ENCODE assay signal across 14 cellular contexts in the genomic region with DNA sequence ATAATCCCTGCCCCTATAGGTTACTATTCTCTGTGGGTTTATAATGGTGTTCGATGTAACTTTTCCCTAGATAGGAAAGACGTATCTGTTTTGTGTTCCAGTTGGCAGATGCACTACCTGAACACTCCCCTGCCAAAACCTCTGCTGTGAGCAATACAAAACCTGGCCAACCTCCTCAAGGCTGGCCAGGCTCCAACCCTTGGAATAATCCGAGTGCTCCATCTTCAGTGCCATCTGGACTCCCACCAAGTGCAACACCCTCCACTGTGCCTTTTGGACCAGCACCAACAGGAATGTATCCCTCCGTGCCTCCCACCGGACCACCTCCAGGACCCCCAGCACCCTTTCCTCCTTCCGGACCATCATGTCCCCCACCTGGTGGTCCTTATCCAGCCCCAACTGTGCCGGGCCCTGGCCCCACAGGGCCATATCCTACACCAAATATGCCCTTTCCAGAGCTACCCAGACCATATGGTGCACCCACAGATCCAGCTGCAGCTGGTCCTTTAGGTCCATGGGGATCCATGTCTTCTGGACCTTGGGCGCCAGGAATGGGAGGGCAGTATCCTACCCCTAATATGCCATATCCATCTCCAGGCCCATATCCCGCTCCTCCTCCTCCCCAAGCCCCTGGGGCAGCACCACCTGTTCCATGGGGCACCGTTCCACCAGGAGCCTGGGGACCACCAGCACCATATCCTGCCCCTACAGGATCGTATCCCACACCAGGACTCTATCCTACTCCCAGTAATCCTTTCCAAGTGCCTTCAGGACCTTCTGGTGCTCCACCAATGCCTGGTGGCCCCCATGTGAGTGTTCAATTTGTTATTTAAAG. TPM values are rescaled to one million over a fixed set of nuclear protein-coding genes. Genes with fewer than 3 reads are reported as not detected.
DNase-seq lines count a peak whose midpoint lies in the region; ATAC-seq and TF ChIP-seq lines count a peak whose summit lies in the region.
"Had no signal": no experiment of that assay in that cellular context is flagged by ENCODE, and none has a peak within 500 bp of the region (broad histone marks: within the 10 kb centered on the region; RNA-seq: fewer than 3 reads in every experiment).

No MANE protein-coding gene starts in this region.

- no peak overlapping the region for H3K27ac ChIP-seq in CD4-positive, alpha-beta T cell (ENCODE audit: low read depth, low read length)
- H3K27ac ChIP-seq in naive thymus-derived CD4-positive, alpha-beta T cell (ENCODE audit: low read depth, low read length): no peak overlapping the region
- peak overlapping the region in 1 of 5 donors; percentile 37 for H3K27ac ChIP-seq in stomach
- H3K27ac ChIP-seq: VCaP had no signal

- peaks cover 0 to 37% (median 4%) of the 10 kb centered on the region in 3 experiments for H3K36me3 ChIP-seq in naive thymus-derived CD4-positive, alpha-beta T cell (ENCODE audit: control insufficient read depth in 2 of 3, insufficient read depth in 3 of 3, low read length in 3 of 3)
- peaks cover 14 to 70% (median 60%) of the 10 kb centered on the region in 4 donors for H3K36me3 ChIP-seq in stomach

- H3K4me1 Mint-ChIP-seq in CD4-positive, alpha-beta T cell (ENCODE audit: low read depth): peaks cover 40% of the 10 kb centered on the region
- H3K4me1 Mint-ChIP-seq in naive thymus-derived CD4-positive, alpha-beta T cell: peaks cover 19 to 42% (median 38%) of the 10 kb centered on the region in 7 donors

- H3K4me1 ChIP-seq in naive thymus-derived CD4-positive, alpha-beta T cell (ENCODE audit: control insufficient read depth in 2 of 2, insufficient read depth in 2 of 2, low read length in 2 of 2): peaks cover 0 to 8% of the 10 kb centered on the region in 2 donors
- peaks cover 0 to 48% (median 18%) of the 10 kb centered on the region in 4 donors for H3K4me1 ChIP-seq in stomach

- CTCF ChIA-PET in CD4-positive, alpha-beta T cell (lab: Charles Lee): interaction anchor here (1.1 kb wide), 1 partner anchor 11 kb away, joined by 3 read pairs; a partner anchor contains a TSS
- CTCF ChIA-PET in naive thymus-derived CD4-positive, alpha-beta T cell (lab: Charles Lee): interaction anchor here (0.5 kb wide), 1 partner anchor 11 kb away, joined by 3 read pairs; a partner anchor contains a TSS

- TF ChIP-seq CTCF in CD4-positive, alpha-beta T cell (IDR thresholded peaks at IDR 0.05): no peak
- no peak for TF ChIP-seq CTCF in stomach (IDR thresholded peaks at IDR 0.05)

- no peaks in the 10 kb centered on the region for H3K27me3 Mint-ChIP-seq in CD4-positive, alpha-beta T cell
- H3K27me3 Mint-ChIP-seq in naive thymus-derived CD4-positive, alpha-beta T cell: no peaks in the 10 kb centered on the region

- POLR2A ChIA-PET in CD4-positive, alpha-beta T cell (lab: Charles Lee): no interaction called here
- POLR2A ChIA-PET in naive thymus-derived CD4-positive, alpha-beta T cell (lab: Charles Lee): interaction anchor here (0.6 to 1.3 kb wide), 2 partner anchors 9 to 15 kb away, joined by 3 to 4 read pairs; no protein-coding TSS in a partner anchor

- H3K27me3 ChIP-seq in CD4-positive, alpha-beta T cell (ENCODE audit: control insufficient read depth, insufficient read depth, low read length): no peaks in the 10 kb centered on the region
- no peaks in the 10 kb centered on the region for H3K27me3 ChIP-seq in naive thymus-derived CD4-positive, alpha-beta T cell (ENCODE audit: control insufficient read depth in 2 of 2, insufficient read depth in 2 of 2, low read length in 2 of 2)
- H3K27me3 ChIP-seq in stomach: no peaks in the 10 kb centered on the region

- H3K36me3 Mint-ChIP-seq in CD4-positive, alpha-beta T cell (ENCODE audit: low read depth): peaks cover 91% of the 10 kb centered on the region
- H3K36me3 Mint-ChIP-seq in naive thymus-derived CD4-positive, alpha-beta T cell: peaks cover 6 to 51% (median 25%) of the 10 kb centered on the region in 5 donors

- H3K27ac Mint-ChIP-seq in CD4-positive, alpha-beta T cell: no peak overlapping the region
- peak overlapping the region in 5 of 9 donors; percentile 27 to 59 (median 50) for H3K27ac Mint-ChIP-seq in naive thymus-derived CD4-positive, alpha-beta T cell

- no peak overlapping the region for H3K4me3 ChIP-seq in naive thymus-derived CD4-positive, alpha-beta T cell (ENCODE audit: low read length)
- no peak overlapping the region for H3K4me3 ChIP-seq in stomach
- H3K4me3 ChIP-seq: GM12878, lung had no signal

- intact Hi-C loops in CD4-positive, alpha-beta T cell (cut with DNase I, micrococcal nuclease): no loop called here
- intact Hi-C loops in naive thymus-derived CD4-positive, alpha-beta T cell (cut with micrococcal nuclease): loop anchor here in 1 of 2 donors (1.0 kb wide), 1 partner anchor 11 kb away; a partner anchor contains a TSS
- intact Hi-C loops in stomach (cut with DNase I; ENCODE audit: low total_unique reads): no loop called here

- DNase-seq in CD4-positive, alpha-beta T cell: no peak
- DNase-seq in NCI-H2029 (lab: John Stamatoyannopoulos, UW) (peak; percentile 66), cerebellum (ENCODE audit: low spot score) (peak; percentile 56), NCI-H187 (lab: John Stamatoyannopoulos, UW) (no peak), stomach (no peak)
- DNase-seq in naive thymus-derived CD4-positive, alpha-beta T cell: no peak
- DNase-seq in central memory CD4-positive, alpha-beta T cell: no peak
- DNase-seq: DND-41; effector CD8-positive, alpha-beta T cell; NCI-H1417 had no signal

- no peak overlapping the region for H3K4me3 Mint-ChIP-seq in CD4-positive, alpha-beta T cell
- peak overlapping the region in 3 of 10 donors; percentile 9 to 49 (median 25) for H3K4me3 Mint-ChIP-seq in naive thymus-derived CD4-positive, alpha-beta T cell

- 78 to 91% (median 83%) methylated on average over 10 to 11 of the region's 11 CpGs for WGBS in stomach, 5 donors

- H3K9me3 Mint-ChIP-seq in CD4-positive, alpha-beta T cell: no peaks in the 10 kb centered on the region
- H3K9me3 Mint-ChIP-seq in naive thymus-derived CD4-positive, alpha-beta T cell: no peaks in the 10 kb centered on the region

- no peaks in the 10 kb centered on the region for H3K9me3 ChIP-seq in CD4-positive, alpha-beta T cell (ENCODE audit: control insufficient read depth, low read length)
- H3K9me3 ChIP-seq in naive thymus-derived CD4-positive, alpha-beta T cell (ENCODE audit: control insufficient read depth in 2 of 3, low read length in 3 of 3): no peaks in the 10 kb centered on the region
- no peaks in the 10 kb centered on the region for H3K9me3 ChIP-seq in stomach

- peak; percentile 15 for ATAC-seq in CD4-positive, alpha-beta T cell (ENCODE audit: poor library complexity)
- ATAC-seq in naive thymus-derived CD4-positive, alpha-beta T cell: peak; percentile 16
- no peak for ATAC-seq in HG02884 (IDR thresholded peaks at IDR 0.05; ENCODE audit: unreplicated experiment)
- ATAC-seq: GM12878 had no signal

- TF ChIP-seq EP300 in stomach (IDR thresholded peaks at IDR 0.05): no peak

- no peak for TF ChIP-seq POLR2A in stomach (IDR thresholded peaks at IDR 0.05)

RNA-seq across cellular contexts. Expression of a gene that starts 11.3 kb away (rescaled TPM):
- total RNA-seq in CD4-positive, alpha-beta T cell: 100 to 1,000 TPM; 198 to 207 TPM
- total RNA-seq in cerebellum: 30.8 TPM
- total RNA-seq in naive thymus-derived CD4-positive, alpha-beta T cell: 100 to 1,000 TPM in 3 of 5 experiments, 10 to 100 TPM in 2; 65.1 to 143 (median 111) TPM
- 10 to 100 TPM; 63.1 to 79.7 TPM for polyA plus RNA-seq in naive thymus-derived CD4-positive, alpha-beta T cell
- total RNA-seq in stomach: 10 to 100 TPM in 4 of 5 donors, 1 to 10 TPM in 1; 7.0 to 53.1 (median 29.9) TPM
- polyA plus RNA-seq in stomach: 10 to 100 TPM; 22.9 to 50.9 (median 27.2) TPM

RNA-seq across cellular contexts. Expression of a gene that starts 35.7 kb away (rescaled TPM):
- total RNA-seq in CD4-positive, alpha-beta T cell: 10 to 100 TPM; 19.5 to 20.7 TPM
- total RNA-seq in cerebellum: 37.2 TPM
- total RNA-seq in naive thymus-derived CD4-positive, alpha-beta T cell: 10 to 100 TPM; 21.2 to 30.3 (median 22.1) TPM
- 1 to 10 TPM; 1.2 to 2.2 TPM for polyA plus RNA-seq in naive thymus-derived CD4-positive, alpha-beta T cell
- total RNA-seq in stomach: 10 to 100 TPM in 4 of 5 donors, 1 to 10 TPM in 1; 4.3 to 29.2 (median 18.1) TPM
- 1 to 10 TPM; 4.1 to 8.4 (median 7.1) TPM for polyA plus RNA-seq in stomach

RNA-seq across cellular contexts. Expression of a gene that starts 35.8 kb away (rescaled TPM):
- 1 to 10 TPM; 1.8 to 2.2 TPM for total RNA-seq in CD4-positive, alpha-beta T cell
- total RNA-seq in cerebellum: 13.0 TPM
- 10 to 100 TPM in 1 of 5 experiments, 1 to 10 TPM in 4; 2.6 to 26.6 (median 3.6) TPM for total RNA-seq in naive thymus-derived CD4-positive, alpha-beta T cell
- 1 to 10 TPM; 1.6 to 1.7 TPM for polyA plus RNA-seq in naive thymus-derived CD4-positive, alpha-beta T cell
- total RNA-seq in stomach: 10 to 100 TPM in 1 of 5 donors, 1 to 10 TPM in 1, under 1 TPM in 2, not detected in 1; 0.29 to 15.6 (median 4.4) TPM
- 1 to 10 TPM in 2 of 3 donors, under 1 TPM in 1; 0.87 to 1.6 (median 1.2) TPM for polyA plus RNA-seq in stomach

Comparison
In these comparisons a context has a peak if more than half of its experiments do, and no peak if none do; other contexts are left out.
1. DNase-seq: peak in NCI-H2029 (single experiment) and cerebellum (single experiment); none in CD4-positive, alpha-beta T cell (0 of 10), naive thymus-derived CD4-positive, alpha-beta T cell (0 of 9), central memory CD4-positive, alpha-beta T cell (single experiment), NCI-H187 (0 of 2) and stomach (single experiment).